In genomic region chr19:48454150-48454730, GRCh38 we compare ENCODE assay signal across 15 cellular contexts.
"Had no signal": no experiment of that assay in that cellular context is flagged by ENCODE, and none has a peak within 500 bp of the region (broad histone marks: within the 10 kb centered on the region; RNA-seq: fewer than 3 reads in every experiment).

No MANE protein-coding gene starts in this region.

- H3K27me3 Mint-ChIP-seq: activated B cell treated with CpG ODN at 0.5 μM for 24 hours; activated CD4-positive, alpha-beta T cell treated with anti-CD3 and anti-CD28 coated beads, Interleukin-2, amount 10 ng/mL, durations not matched to agents 7 days and 5 days; activated naive CD8-positive, alpha-beta T cell had no signal

- ATAC-seq: foreskin keratinocyte, left lobe of liver had no signal

- DNase-seq: activated B cell treated with CpG ODN at 0.5 μM for 24 hours; activated CD4-positive, alpha-beta T cell treated with anti-CD3 and anti-CD28 coated beads, Interleukin-2, amount 10 ng/mL, durations not matched to agents 7 days and 5 days; activated CD8-positive, alpha-beta memory T cell treated with anti-CD3 and anti-CD28 coated beads for 24 hours; foreskin keratinocyte; mesenchymal stem cell; retina; upper lobe of left lung had no signal

- H3K4me3 Mint-ChIP-seq: activated B cell treated with CpG ODN at 0.5 μM for 24 hours; activated CD4-positive, alpha-beta T cell treated with anti-CD3 and anti-CD28 coated beads, Interleukin-2, amount 10 ng/mL, durations not matched to agents 7 days and 5 days; activated naive CD8-positive, alpha-beta T cell; neural crest cell had no signal

- H3K36me3 Mint-ChIP-seq: activated naive CD8-positive, alpha-beta T cell had no signal

- H3K27ac ChIP-seq: foreskin keratinocyte, parathyroid adenoma, SK-N-MC, skin epidermis, suprapubic skin, upper lobe of left lung had no signal

- H3K4me3 ChIP-seq: SK-N-MC, skin epidermis, suprapubic skin, upper lobe of left lung had no signal

- H3K4me1 ChIP-seq: foreskin keratinocyte, parathyroid adenoma, suprapubic skin, upper lobe of left lung had no signal

- H3K9me3 Mint-ChIP-seq: activated B cell treated with CpG ODN at 0.5 μM for 24 hours; activated CD4-positive, alpha-beta T cell treated with anti-CD3 and anti-CD28 coated beads, Interleukin-2, amount 10 ng/mL, durations not matched to agents 7 days and 5 days; activated T-helper 2 cell treated with anti-CD3 and anti-CD28 coated beads, Interferon-gamma antibody, Interleukin-2, Interleukin-4, amounts not matched to agents 10 μg/mL and 5 μg/mL and 100 μg/mL, durations not matched to agents 14 hours and 24 hours and 36 hours; neural crest cell had no signal

- H3K27me3 ChIP-seq: foreskin keratinocyte, suprapubic skin, upper lobe of left lung had no signal

- H3K27ac Mint-ChIP-seq: activated B cell treated with CpG ODN at 0.5 μM for 24 hours; activated T-helper 2 cell treated with anti-CD3 and anti-CD28 coated beads, Interferon-gamma antibody, Interleukin-2, Interleukin-4, amounts not matched to agents 10 μg/mL and 5 μg/mL and 100 μg/mL, durations not matched to agents 14 hours and 24 hours and 36 hours had no signal

- H3K9me3 ChIP-seq: suprapubic skin, upper lobe of left lung had no signal
